ENCODE assay signal across 27 cellular contexts in the genomic region with DNA sequence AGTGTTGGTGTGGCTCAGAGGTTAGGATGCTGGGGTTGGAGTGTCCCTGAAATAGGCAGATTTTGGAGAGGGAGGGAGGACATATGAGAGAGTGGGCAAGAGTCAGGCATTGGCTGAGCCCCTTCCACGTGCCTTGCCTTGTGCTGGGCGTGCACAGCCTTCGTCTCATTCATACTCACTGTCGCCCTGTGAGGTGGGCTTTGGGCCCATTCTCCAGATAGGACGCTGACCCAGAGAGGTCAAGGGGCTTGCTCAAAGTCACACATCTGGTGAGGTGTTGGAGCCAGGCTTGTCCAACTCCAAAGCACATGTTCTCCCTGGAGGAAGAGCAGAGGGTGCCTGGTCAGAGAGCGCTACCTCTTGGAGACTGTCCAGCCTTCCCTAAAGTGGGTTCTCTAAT.
DNase-seq lines count a peak whose midpoint lies in the region; ATAC-seq and TF ChIP-seq lines count a peak whose summit lies in the region.
"Had no signal": no experiment of that assay in that cellular context is flagged by ENCODE, and none has a peak within 500 bp of the region (broad histone marks: within the 10 kb centered on the region; RNA-seq: fewer than 3 reads in every experiment).

No MANE protein-coding gene starts in this region.

- no peaks in the 10 kb centered on the region for H3K36me3 Mint-ChIP-seq in type B pancreatic cell
- H3K36me3 Mint-ChIP-seq: activated naive CD4-positive, alpha-beta T cell treated with anti-CD3 and anti-CD28 coated beads, Interleukin-2, amount 50 U/mL, for 24 hours; CD4-positive, CD25-positive, alpha-beta regulatory T cell; naive B cell had no signal

- H3K4me1 ChIP-seq in right atrium auricular region = peaks cover 0 to 28% of the 10 kb centered on the region in 2 donors
- H3K4me1 ChIP-seq: foreskin keratinocyte had no signal

- POLR2A ChIA-PET in HEK293T (lab: Yijun Ruan, JAX) = no interaction called here

- H3K36me3 ChIP-seq in right atrium auricular region = no peaks in the 10 kb centered on the region
- H3K36me3 ChIP-seq: suprapubic skin had no signal

- H3K4me3 ChIP-seq in right atrium auricular region (no peak overlapping the region), coronary artery (no peak overlapping the region)
- H3K4me3 ChIP-seq: GM12878, heart left ventricle, skin epidermis, suprapubic skin had no signal

- DNase-seq in right atrium auricular region (ENCODE audit: low spot score) (peak; percentile 46), Right ventricle myocardium inferior (ENCODE audit: missing footprints) (no peak), coronary artery (ENCODE audit: low spot score) (peak; percentile 64), mucosa of gallbladder (ENCODE audit: low spot score) (peak; percentile 5), type B pancreatic cell (ENCODE audit: extremely low spot score, unreplicated experiment) (peak; percentile 43), DMS79 treated with DMSO at 0.1 percent for 48 hours (lab: John Stamatoyannopoulos, UW) (no peak), HEK293T (ENCODE audit: extremely low spot score) (no peak)
- DNase-seq: activated CD4-positive, CD25-positive, alpha-beta regulatory T cell treated with anti-CD3 and anti-CD28 coated beads, Interleukin-2, amount 50 U/mL, for 72 hours; amygdala; CD4-positive, CD25-positive, alpha-beta regulatory T cell; effector memory CD8-positive, alpha-beta T cell; foreskin keratinocyte; mesendoderm; naive B cell; NCI-H1436 treated with DMSO at 0.1 percent for 48 hours; NCI-H2107; NCI-H82; occipital lobe; T-helper 1 cell had no signal

- H3K27me3 ChIP-seq in right atrium auricular region = no peaks in the 10 kb centered on the region
- H3K27me3 ChIP-seq: heart left ventricle, suprapubic skin had no signal

- H3K9me3 Mint-ChIP-seq in type B pancreatic cell = no peaks in the 10 kb centered on the region
- H3K9me3 Mint-ChIP-seq: activated naive CD4-positive, alpha-beta T cell treated with anti-CD3 and anti-CD28 coated beads, Interleukin-2, amount 50 U/mL, for 24 hours; activated T-helper 1 cell treated with anti-CD3 and anti-CD28 coated beads, Interleukin-12 subunit alpha, Interleukin-12 subunit beta, Interleukin-2, Interleukin-4 antibody, amounts not matched to agents 30 ng/mL and 10 ng/mL and 1 ng/mL, durations not matched to agents 14 hours and 24 hours and 36 hours; effector memory CD8-positive, alpha-beta T cell had no signal

- no peaks in the 10 kb centered on the region for H3K27me3 Mint-ChIP-seq in type B pancreatic cell

- H3K4me3 Mint-ChIP-seq in type B pancreatic cell = no peak overlapping the region
- H3K4me3 Mint-ChIP-seq: activated naive CD4-positive, alpha-beta T cell treated with anti-CD3 and anti-CD28 coated beads, Interleukin-2, amount 50 U/mL, for 24 hours; activated T-helper 1 cell treated with anti-CD3 and anti-CD28 coated beads, Interleukin-12 subunit alpha, Interleukin-12 subunit beta, Interleukin-2, Interleukin-4 antibody, amounts not matched to agents 30 ng/mL and 10 ng/mL and 1 ng/mL, durations not matched to agents 14 hours and 24 hours and 36 hours; effector memory CD8-positive, alpha-beta T cell had no signal

- ATAC-seq in Right ventricle myocardium inferior = no peak
- ATAC-seq: effector memory CD8-positive, alpha-beta T cell; heart left ventricle; left colon had no signal

- no peak for TF ChIP-seq CTCF in right atrium auricular region (IDR thresholded peaks at IDR 0.05)
- no peak for TF ChIP-seq CTCF in coronary artery (IDR thresholded peaks at IDR 0.05)
- no peak for TF ChIP-seq CTCF in type B pancreatic cell (conservative IDR thresholded peaks at IDR 0.05)

- peaks cover 4% of the 10 kb centered on the region for H3K4me1 Mint-ChIP-seq in type B pancreatic cell (ENCODE audit: unreplicated experiment)
- H3K4me1 Mint-ChIP-seq: activated naive CD4-positive, alpha-beta T cell treated with anti-CD3 and anti-CD28 coated beads, Interleukin-2, amount 50 U/mL, for 24 hours; naive B cell had no signal

- no peak overlapping the region for H3K27ac ChIP-seq in right atrium auricular region
- H3K27ac ChIP-seq in coronary artery = no peak overlapping the region
- H3K27ac ChIP-seq: foreskin keratinocyte, heart left ventricle, KMS-11, skin epidermis, suprapubic skin had no signal

- CTCF ChIA-PET in HEK293T (lab: Yijun Ruan, JAX) = no interaction called here

- intact Hi-C loops in Right ventricle myocardium inferior (cut with DNase I) = no loop called here

- H3K27ac Mint-ChIP-seq in type B pancreatic cell = no peak overlapping the region
- H3K27ac Mint-ChIP-seq: activated naive CD4-positive, alpha-beta T cell treated with anti-CD3 and anti-CD28 coated beads, Interleukin-2, amount 50 U/mL, for 24 hours; activated T-helper 1 cell treated with anti-CD3 and anti-CD28 coated beads, Interleukin-12 subunit alpha, Interleukin-12 subunit beta, Interleukin-2, Interleukin-4 antibody, amounts not matched to agents 30 ng/mL and 10 ng/mL and 1 ng/mL, durations not matched to agents 14 hours and 24 hours and 36 hours; naive B cell had no signal

- H3K9me3 ChIP-seq in right atrium auricular region = no peaks in the 10 kb centered on the region
- H3K9me3 ChIP-seq: heart left ventricle, suprapubic skin had no signal

TF ChIP-seq in HEK293T, 16 proteins besides CTCF, POLR2A, EP300 and RAD21:
- TF ChIP-seq, protein P1, sequence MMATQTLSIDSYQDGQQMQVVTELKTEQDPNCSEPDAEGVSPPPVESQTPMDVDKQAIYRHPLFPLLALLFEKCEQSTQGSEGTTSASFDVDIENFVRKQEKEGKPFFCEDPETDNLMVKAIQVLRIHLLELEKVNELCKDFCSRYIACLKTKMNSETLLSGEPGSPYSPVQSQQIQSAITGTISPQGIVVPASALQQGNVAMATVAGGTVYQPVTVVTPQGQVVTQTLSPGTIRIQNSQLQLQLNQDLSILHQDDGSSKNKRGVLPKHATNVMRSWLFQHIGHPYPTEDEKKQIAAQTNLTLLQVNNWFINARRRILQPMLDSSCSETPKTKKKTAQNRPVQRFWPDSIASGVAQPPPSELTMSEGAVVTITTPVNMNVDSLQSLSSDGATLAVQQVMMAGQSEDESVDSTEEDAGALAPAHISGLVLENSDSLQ (IDR thresholded peaks at IDR 0.05) = no peak
- no peak for TF ChIP-seq ZNF384 (IDR thresholded peaks at IDR 0.05)
- no peak for TF ChIP-seq HDGF (IDR thresholded peaks at IDR 0.05; ENCODE audit: borderline replicate concordance)
- no peak for TF ChIP-seq LEF1 (IDR thresholded peaks at IDR 0.05; ENCODE audit: borderline replicate concordance)
- no peak for TF ChIP-seq BHLHE40 (IDR thresholded peaks at IDR 0.05; ENCODE audit: borderline replicate concordance)
- TF ChIP-seq NFRKB (IDR thresholded peaks at IDR 0.05) = no peak

Comparison
In these comparisons a context has a peak if more than half of its experiments do, and no peak if none do; other contexts are left out.
1. DNase-seq: peak in right atrium auricular region (single experiment), coronary artery (single experiment), mucosa of gallbladder (single experiment) and type B pancreatic cell (single experiment); none in Right ventricle myocardium inferior (single experiment), DMS79 treated with DMSO at 0.1 percent for 48 hours (single experiment) and HEK293T (single experiment).